In the genomic region with DNA sequence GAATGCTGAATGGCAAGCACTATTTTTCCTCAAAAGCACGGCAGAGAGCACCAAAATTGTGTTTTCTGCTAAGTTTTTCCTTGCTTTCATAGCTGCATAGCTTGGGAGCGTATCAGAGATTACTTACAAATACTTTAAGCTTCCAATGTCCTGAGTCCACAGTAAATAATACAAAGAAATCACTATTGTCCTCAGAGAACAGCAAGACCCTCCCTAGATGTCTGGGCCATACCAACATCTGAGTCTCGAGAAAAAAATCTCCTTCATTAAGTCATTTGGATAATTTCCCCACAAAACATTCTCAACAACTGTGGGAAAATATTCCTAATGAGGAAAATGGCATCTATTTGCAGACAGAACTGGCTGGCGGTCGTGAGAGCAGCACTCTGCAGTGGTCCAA, we compare ENCODE assay signal across 1 cellular context.
TF ChIP-seq lines count a peak whose summit lies in the region.

No MANE protein-coding gene starts in this region.

TF ChIP-seq in IMR-90, 13 proteins besides CTCF, POLR2A, EP300 and RAD21 (continued from another document):
- TF ChIP-seq RCOR1 (IDR thresholded peaks at IDR 0.05; ENCODE audit: insufficient replicate concordance, low read length) (no peak), MAFK (IDR thresholded peaks at IDR 0.05; ENCODE audit: low read depth, low read length) (no peak)
TF ChIP-seq in IMR-90: peak in this region for 0.
